Comparison of ENCODE assay signal across 8 cellular contexts in genomic region chr2:11746807-11747459, GRCh38. TPM values are rescaled to one million over a fixed set of nuclear protein-coding genes. Genes with fewer than 3 reads are reported as not detected.
DNase-seq lines count a peak whose midpoint lies in the region; ATAC-seq, FAIRE-seq and TF ChIP-seq lines count a peak whose summit lies in the region.

No MANE protein-coding gene starts in this region.

- in situ Hi-C loops in HepG2 (cut with HindIII; ENCODE audit: extremely low pct_ligation_motif_present, low pct_unique_long_range_greater_than_20kb) = no loop called here

- no peaks in the 10 kb centered on the region for H3K27me3 Mint-ChIP-seq in CD8-positive, alpha-beta T cell (ENCODE audit: low read depth)

- H3K79me2 ChIP-seq in HCT116 (ENCODE audit: insufficient read depth, low read length) = peaks cover 21% of the 10 kb centered on the region
- peaks cover 37% of the 10 kb centered on the region for H3K79me2 ChIP-seq in HepG2 (ENCODE audit: insufficient read depth, low read length)

- H3K9me3 Mint-ChIP-seq in CD8-positive, alpha-beta T cell = no peaks in the 10 kb centered on the region

- peak; percentile 73 for FAIRE-seq in HepG2 (lab: Jason Lieb, UNC)
- FAIRE-seq in HTR-8/SVneo (lab: Jason Lieb, UNC) = no peak
- FAIRE-seq in GM19239 (lab: Jason Lieb, UNC) = no peak

- no peaks in the 10 kb centered on the region for H3K27me3 ChIP-seq in CD8-positive, alpha-beta T cell (ENCODE audit: insufficient read depth, low read length)
- H3K27me3 ChIP-seq in HCT116 (ENCODE audit: insufficient read depth, low read length) = no peaks in the 10 kb centered on the region
- H3K27me3 ChIP-seq in NT2/D1 (ENCODE audit: insufficient read depth, insufficient read length) = peaks cover 21% of the 10 kb centered on the region
- no peaks in the 10 kb centered on the region; a peak in 1 of 5 replicates for H3K27me3 ChIP-seq in HepG2 (ENCODE audit: control insufficient read depth in 1 of 2, insufficient read depth in 2 of 2, low read length in 2 of 2)

- H4K20me1 ChIP-seq in HCT116 (ENCODE audit: insufficient read depth) = no peaks in the 10 kb centered on the region
- H4K20me1 ChIP-seq in HepG2 (ENCODE audit: insufficient read depth, low read length) = no peaks in the 10 kb centered on the region; the same call in 1 of the 2 replicates

- peak overlapping the region; percentile 86 for H3K4me2 ChIP-seq in HCT116 (ENCODE audit: low read length)
- peak overlapping the region; percentile 98 for H3K4me2 ChIP-seq in HepG2 (ENCODE audit: low read depth, low read length)

- peak overlapping the region; percentile 90 for H3K27ac Mint-ChIP-seq in CD8-positive, alpha-beta T cell

- H3K36me3 ChIP-seq in CD8-positive, alpha-beta T cell (ENCODE audit: insufficient read depth, low read length) = no peaks in the 10 kb centered on the region
- H3K36me3 ChIP-seq in HCT116 (ENCODE audit: control insufficient read depth in 1 of 2, insufficient read depth in 2 of 2, low read length in 2 of 2) (no peaks in the 10 kb centered on the region), NT2/D1 (ENCODE audit: insufficient read depth, insufficient read length, low read length) (no peaks in the 10 kb centered on the region), HepG2 (replicated peaks in 1 of 2; ENCODE audit: control insufficient read depth in 1 of 2, insufficient read depth in 2 of 2, low read length in 2 of 2) (no peaks in the 10 kb centered on the region)

- H3K9ac ChIP-seq in HCT116 (ENCODE audit: low read length) (peak overlapping the region; percentile 69), NT2/D1 (ENCODE audit: insufficient read length, low read depth) (peak overlapping the region; percentile 83), HepG2 (ENCODE audit: insufficient read depth, low read depth, low read length) (peak overlapping the region; percentile 76)

- peak; percentile 32 for ATAC-seq in CD8-positive, alpha-beta T cell
- ATAC-seq in HCT116 (peak; percentile 33), HepG2 (peak; percentile 49)

- TF ChIP-seq EP300 in HepG2 (IDR thresholded peaks at IDR 0.05; ENCODE audit: low read depth in 2 of 2, low read length in 2 of 2) (no peak), HepG2 (CRISPR knock-in tag; IDR thresholded peaks at IDR 0.05; ENCODE audit: borderline replicate concordance) (no peak)

- peak overlapping the region; percentile 74 for H3K4me3 ChIP-seq in CD8-positive, alpha-beta T cell (ENCODE audit: low read depth, low read length)
- H3K4me3 ChIP-seq in HCT116 (replicated peaks in 1 of 2; ENCODE audit: low read depth in 1 of 2, low read length in 2 of 2) (peak overlapping the region; percentile 78 to 79), NT2/D1 (ENCODE audit: insufficient read length, low read depth) (peak overlapping the region; percentile 75), cardiac fibroblast (replicated peaks in 1 of 2; ENCODE audit: low read depth in 2 of 2, low read length in 2 of 2) (peak overlapping the region; percentile 82 to 83), HepG2 (replicated peaks in 1 of 3; ENCODE audit: insufficient read depth in 1 of 3, low read depth in 2 of 3, low read length in 3 of 3) (peak overlapping the region; percentile 77 to 96 (median 83))

- no peak for DNase-seq in CD8-positive, alpha-beta T cell
- DNase-seq in HCT116 (ENCODE audit: low read depth, low spot score) = no peak
- no peak for DNase-seq in NT2/D1 (ENCODE audit: low read depth, low spot score)
- DNase-seq in cardiac fibroblast (ENCODE audit: low read depth in 2 of 2) = peak; percentile 35 to 36
- DNase-seq in HepG2 (ENCODE audit: low spot score) = peak; percentile 57
- DNase-seq in substantia nigra (lab: John Stamatoyannopoulos, UW) = no peak
- no peak for DNase-seq in HTR-8/SVneo (ENCODE audit: insufficient read length, low spot score)
- DNase-seq in GM19239 (ENCODE audit: insufficient read length, low spot score) = no peak

- H2AFZ ChIP-seq in HCT116 (ENCODE audit: low read depth, low read length, poor library complexity, severe bottlenecking) (no peak overlapping the region), HepG2 (ENCODE audit: low read length) (no peak overlapping the region)

- no peaks in the 10 kb centered on the region for H3K9me2 ChIP-seq in HCT116 (ENCODE audit: insufficient read depth)

- BruUV-seq in HCT116 (replicated peaks; lab: Mats Ljungman, UMichigan) (no TSS peak), HepG2 (replicated peaks; lab: Mats Ljungman, UMichigan) (no TSS peak)

- H3K4me1 ChIP-seq in CD8-positive, alpha-beta T cell (ENCODE audit: insufficient read depth, low read length) = peaks cover 64% of the 10 kb centered on the region
- H3K4me1 ChIP-seq in HCT116 (ENCODE audit: control insufficient read depth in 1 of 2, insufficient read depth in 2 of 2, low read length in 2 of 2) (peaks cover 60 to 76% of the 10 kb centered on the region in 2 experiments), NT2/D1 (ENCODE audit: insufficient read depth, insufficient read length) (peaks cover 20% of the 10 kb centered on the region), HepG2 (ENCODE audit: insufficient read depth, low read length) (peaks cover 68% of the 10 kb centered on the region)

- H3K36me3 Mint-ChIP-seq in CD8-positive, alpha-beta T cell = peaks cover 2% of the 10 kb centered on the region

- POLR2A ChIA-PET in CD8-positive, alpha-beta T cell (lab: Charles Lee) = interaction anchor here (0.8 to 1.8 kb wide), 3 partner anchors 8 to 31 kb away, joined by 3 to 9 read pairs (median 3); no protein-coding TSS in a partner anchor
- POLR2A ChIA-PET in HCT116 (lab: Charles Lee) = interaction anchor here (0.6 kb wide), 4 partner anchors 14 to 168 kb away, joined by 3 to 4 read pairs (median 4); no protein-coding TSS in a partner anchor
- POLR2A ChIA-PET in HepG2 (lab: Yijun Ruan, JAX) = interaction anchor here (0.6 to 2.3 kb wide), 8 partner anchors 8 to 262 kb away, joined by 3 to 16 read pairs (median 4); no protein-coding TSS in a partner anchor

- peaks cover 70% of the 10 kb centered on the region for H3K4me1 Mint-ChIP-seq in CD8-positive, alpha-beta T cell (ENCODE audit: low read depth)

- 0% methylated on average over 19 of the region's 42 CpGs for WGBS in HepG2 (ENCODE audit: low lambda C conversion rate)

- peak overlapping the region; percentile 52 for H3K27ac ChIP-seq in CD8-positive, alpha-beta T cell (ENCODE audit: low read depth, low read length)
- H3K27ac ChIP-seq in HCT116 (ENCODE audit: low read depth, low read length) (peak overlapping the region; percentile 66), HepG2 (ENCODE audit: extremely low read length, insufficient read depth, low read length) (peak overlapping the region; percentile 62), substantia nigra (ENCODE audit: low read depth, low read length, poor library complexity, severe bottlenecking) (peak overlapping the region; percentile 59)

- CTCF ChIA-PET in CD8-positive, alpha-beta T cell (lab: Charles Lee) = interaction anchor here (0.9 to 4.9 kb wide), 9 partner anchors 8 to 1260 kb away, joined by 3 to 27 read pairs (median 4); no protein-coding TSS in a partner anchor
- CTCF ChIA-PET in HCT116 (lab: Charles Lee) (interaction anchor here (0.7 to 1.7 kb wide), 7 partner anchors 8 to 163 kb away, joined by 3 to 9 read pairs (median 4); no protein-coding TSS in a partner anchor), HepG2 (lab: Yijun Ruan, JAX; ENCODE audit: low intra/inter-chr PET ratio, low total read pairs) (interaction anchor here (1.3 kb wide), 1 partner anchor 58 kb away, joined by 4 read pairs; no protein-coding TSS in a partner anchor)

- H3K4me3 Mint-ChIP-seq in CD8-positive, alpha-beta T cell = peak overlapping the region; percentile 90

- TF ChIP-seq RAD21 in HCT116 (IDR thresholded peaks at IDR 0.05; ENCODE audit: low read depth) (no peak), HepG2 (CRISPR knock-in tag; IDR thresholded peaks at IDR 0.05) (peak; percentile 22; the same call in 1 of the 2 replicates)

- TF ChIP-seq CTCF in CD8-positive, alpha-beta T cell (IDR thresholded peaks at IDR 0.05) = no peak
- no peak for TF ChIP-seq CTCF in HCT116 (IDR thresholded peaks at IDR 0.05 in 2 of 3, conservative IDR thresholded peaks at IDR 0.05 in 1 of 3; ENCODE audit: borderline replicate concordance in 1 of 3, insufficient read depth in 1 of 3, low read depth in 2 of 3, low read length in 2 of 3)
- TF ChIP-seq CTCF in cardiac fibroblast (IDR thresholded peaks at IDR 0.05; ENCODE audit: low read depth, low read length) = no peak
- peak; percentile 39 for TF ChIP-seq CTCF in HepG2 (CRISPR knock-in tag; IDR thresholded peaks at IDR 0.05)

- H3K9me3 ChIP-seq in CD8-positive, alpha-beta T cell (ENCODE audit: low read length) = no peaks in the 10 kb centered on the region
- no peaks in the 10 kb centered on the region for H3K9me3 ChIP-seq in HCT116 (ENCODE audit: control insufficient read depth in 1 of 2, insufficient read depth in 1 of 2, low read depth in 1 of 2, low read length in 2 of 2)
- H3K9me3 ChIP-seq in NT2/D1 (ENCODE audit: insufficient read depth, low read length) = no peaks in the 10 kb centered on the region
- H3K9me3 ChIP-seq in HepG2 (ENCODE audit: low read length) = no peaks in the 10 kb centered on the region

- RAD21 ChIA-PET in HCT116 (lab: Charles Lee; ENCODE audit: low non-redundant PET in 1 of 2, low total read pairs in 2 of 2, uncharacterized antibody in 2 of 2, unreplicated experiment in 2 of 2) = interaction anchor here in 1 of 2 experiments (1.0 kb wide), 2 partner anchors 31 to 32 kb away, joined by 4 read pairs; no protein-coding TSS in a partner anchor

- intact Hi-C loops in CD8-positive, alpha-beta T cell (cut with DNase I, micrococcal nuclease) = loop anchor here (1.0 to 10.0 kb wide), 10 partner anchors 7 to 970 kb away; partner anchors contain the start of genes ROCK2 (in 2 of the 2), TRIB2 (in 2 of the 2) and PDIA6 (in 1 of the 2)
- intact Hi-C loops in HCT116 (cut with micrococcal nuclease) (no loop called here), HepG2 (cut with micrococcal nuclease; ENCODE audit: unreplicated experiment) (loop anchor here (2.0 to 10.0 kb wide), 2 partner anchors 58 to 1258 kb away; no protein-coding TSS in a partner anchor)

- TF ChIP-seq POLR2A in HCT116 (IDR thresholded peaks at IDR 0.05; ENCODE audit: borderline replicate concordance, extremely low read depth, insufficient read depth, insufficient read length) (no peak), HepG2 (IDR thresholded peaks at IDR 0.05; ENCODE audit: insufficient read depth in 1 of 2, low read depth in 2 of 2, low read length in 2 of 2) (0 out of 4 replicates have a peak, but pooled peaks of 1 of the 2 experiments have one; percentile 4)

RNA-seq across cellular contexts. Expression of gene LPIN1, which starts 0.5 kb away (rescaled TPM):
- 100 to 1,000 TPM; 125 to 126 TPM for total RNA-seq in CD8-positive, alpha-beta T cell
- 16.7 TPM for total RNA-seq in HCT116 (2021; ENCODE audit: unreplicated experiment)
- polyA plus RNA-seq in HCT116 (2012) = 7.7 and 9.4 TPM in 2 replicates
- total RNA-seq in HepG2 (2016; rRNA removed; fragmentation: Illumina TruSeq; extraction: Trizol) = 6.6 and 9.7 TPM in 2 replicates
- 7.3 TPM in 2 replicates for total RNA-seq in HepG2 (2016; cell fraction: cytosol; rRNA removed; fragmentation: Illumina TruSeq; extraction: Trizol; ENCODE audit: low read depth)
- total RNA-seq in HepG2 (2016; cell fraction: insoluble cytoplasmic fraction; rRNA removed; fragmentation: Illumina TruSeq; extraction: Trizol) = 6.5 and 9.8 TPM in 2 replicates
- 2.9 and 3.2 TPM in 2 replicates for total RNA-seq in HepG2 (2016; cell fraction: membrane; rRNA removed; fragmentation: Illumina TruSeq; extraction: Trizol)
- total RNA-seq in HepG2 (2016; cell fraction: nucleus; rRNA removed; fragmentation: Illumina TruSeq; extraction: Trizol) = 12.8 and 16.9 TPM in 2 replicates
- polyA plus RNA-seq in HepG2 (2011; rRNA removed) = 19.4 and 23.4 TPM in 2 replicates
- 8.3 and 10.4 TPM in 2 replicates for polyA plus RNA-seq in HepG2 (2011; cell fraction: cytosol; rRNA removed)
- 25.2 and 33.5 TPM in 2 replicates for polyA plus RNA-seq in HepG2 (2011; cell fraction: nucleus; rRNA removed)
- polyA plus RNA-seq in HepG2 (2012) = 11.7 and 14.4 TPM in 2 replicates
- polyA plus RNA-seq in HepG2 (2016; cell fraction: cytosol; fragmentation: Illumina TruSeq; extraction: Trizol; ENCODE audit: low read depth) = 0.68 and 1.0 TPM in 2 replicates
- 5.6 and 6.7 TPM in 2 replicates for polyA plus RNA-seq in HepG2 (2016; cell fraction: insoluble cytoplasmic fraction; fragmentation: Illumina TruSeq; extraction: Trizol; ENCODE audit: low read depth)
- 1.1 and 1.5 TPM in 2 replicates for polyA plus RNA-seq in HepG2 (2016; cell fraction: membrane; fragmentation: Illumina TruSeq; extraction: Trizol; ENCODE audit: low read depth)
- polyA plus RNA-seq in HepG2 (2016; cell fraction: nucleus; fragmentation: Illumina TruSeq; extraction: Trizol; ENCODE audit: insufficient read depth, low read depth) = 28.2 and 32.3 TPM in 2 replicates
- 10.2 and 31.2 TPM in 2 replicates for polyA minus RNA-seq in HepG2 (2011; rRNA and poly(A)+ RNA removed; ENCODE audit: low replicate concordance)
- polyA minus RNA-seq in HepG2 (2011; cell fraction: cytosol; rRNA and poly(A)+ RNA removed) = 5.0 and 9.9 TPM in 2 replicates
- polyA minus RNA-seq in HepG2 (2011; cell fraction: nucleus; rRNA and poly(A)+ RNA removed) = 33.9 and 53.5 TPM in 2 replicates

Comparison
In these comparisons a context has a peak if more than half of its experiments do, and no peak if none do; other contexts are left out.
1. DNase-seq: peak in cardiac fibroblast (2 of 2) and HepG2 (single experiment); none in CD8-positive, alpha-beta T cell (0 of 7), HCT116 (single experiment), NT2/D1 (single experiment), substantia nigra (0 of 49), HTR-8/SVneo (single experiment) and GM19239 (single experiment).
2. Peak in every context shown above with its lines, with median percentiles within 50 percentile points of each other: ATAC-seq, H3K27ac ChIP-seq, H3K4me3 ChIP-seq and H3K9ac ChIP-seq.